35 cellular contexts compared by ENCODE assay signal in genomic region chr6:34179106-34179720, GRCh38. TPM values are rescaled to one million over a fixed set of nuclear protein-coding genes. Genes with fewer than 3 reads are reported as not detected.
A peak's percentile ranks its signal among the peaks of the same experiment; 100 is the strongest.
DNase-seq lines count a peak whose midpoint lies in the region; ATAC-seq and TF ChIP-seq lines count a peak whose summit lies in the region.
"Had no signal": no experiment of that assay in that cellular context is flagged by ENCODE, and none has a peak within 500 bp of the region (broad histone marks: within the 10 kb centered on the region; RNA-seq: fewer than 3 reads in every experiment).

No MANE protein-coding gene starts in this region.

- no peaks in the 10 kb centered on the region for H3K79me2 ChIP-seq in osteoblast (ENCODE audit: insufficient read depth, low read length)

- H3K36me3 ChIP-seq in HEK293 (ENCODE audit: control insufficient read depth in 2 of 2, insufficient read depth in 1 of 2, low read length in 2 of 2) (no peaks in the 10 kb centered on the region), endodermal cell (ENCODE audit: control insufficient read depth, insufficient read depth, low read length) (no peaks in the 10 kb centered on the region), osteoblast (ENCODE audit: insufficient read depth, low read length) (no peaks in the 10 kb centered on the region)
- H3K36me3 ChIP-seq: BLaER1 treated with 17β-estradiol and CSF1 and Interleukin-3, amounts not matched to agents 10 nM and 100 nM; brain microvascular endothelial cell had no signal

- no peaks in the 10 kb centered on the region for H3K27me3 ChIP-seq in endodermal cell (ENCODE audit: control insufficient read depth, insufficient read depth, low read length, poor library complexity, severe bottlenecking)
- no peaks in the 10 kb centered on the region for H3K27me3 ChIP-seq in osteoblast (ENCODE audit: insufficient read depth, low read length)
- H3K27me3 ChIP-seq in foreskin keratinocyte: no peaks in the 10 kb centered on the region
- H3K27me3 ChIP-seq: BLaER1 treated with 17β-estradiol and CSF1 and Interleukin-3, amounts not matched to agents 10 nM and 100 nM; brain microvascular endothelial cell had no signal

- no peak overlapping the region for H3K4me3 Mint-ChIP-seq in endodermal cell
- H3K4me3 Mint-ChIP-seq in endothelial cell (ENCODE audit: unreplicated experiment): no peak overlapping the region
- H3K4me3 Mint-ChIP-seq: activated CD4-positive, alpha-beta memory T cell treated with anti-CD3 and anti-CD28 coated beads for 36 hours; naive B cell; stimulated activated effector memory CD8-positive, alpha-beta T cell treated with anti-CD3 and anti-CD28 coated beads, Interleukin-12 subunit alpha, Interleukin-12 subunit beta, amount 100 ng/mL, for 72 hours; T-helper 1 cell treated with Interleukin-12 subunit alpha and Interleukin-12 subunit beta and Interleukin-4 antibody, amounts not matched to agents 30 μg/mL and 1 μg/mL, for 36 hours had no signal

- 83 to 93% methylated on average over 8 to 12 of the region's 12 CpGs for WGBS in endodermal cell (ENCODE audit: insufficient coverage in 1 of 2, insufficient read length in 1 of 2), 2 experiments

- no peak for ATAC-seq in HG02678 (IDR thresholded peaks at IDR 0.05; ENCODE audit: unreplicated experiment)
- no peak for ATAC-seq in GM18505 (IDR thresholded peaks at IDR 0.05; ENCODE audit: unreplicated experiment)
- ATAC-seq in foreskin keratinocyte: no peak
- ATAC-seq: activated naive CD4-positive, alpha-beta T cell treated with anti-CD3 and anti-CD28 coated beads, Interleukin-2, amount 50 U/mL, for 72 hours; HCT116; left ventricle myocardium superior; psoas muscle; stimulated activated effector memory CD8-positive, alpha-beta T cell treated with anti-CD3 and anti-CD28 coated beads, Interleukin-12 subunit alpha, Interleukin-12 subunit beta, amount 100 ng/mL, for 72 hours had no signal

- no peak overlapping the region for H3K4me2 ChIP-seq in osteoblast (ENCODE audit: insufficient read depth, low read length)
- H3K4me2 ChIP-seq: BLaER1 treated with 17β-estradiol and CSF1 and Interleukin-3, amounts not matched to agents 10 nM and 100 nM had no signal

- H3K9ac ChIP-seq in endodermal cell (ENCODE audit: extremely low read depth, low read length, poor library complexity, severe bottlenecking): no peak overlapping the region
- H3K9ac ChIP-seq: BLaER1 treated with 17β-estradiol and CSF1 and Interleukin-3, amounts not matched to agents 10 nM and 100 nM had no signal

- H3K4me3 ChIP-seq in HEK293 (ENCODE audit: low read depth, low read length): no peak overlapping the region
- H3K4me3 ChIP-seq in endodermal cell (ENCODE audit: low read length): no peak overlapping the region
- no peak overlapping the region for H3K4me3 ChIP-seq in osteoblast (ENCODE audit: insufficient read depth, low read length)
- H3K4me3 ChIP-seq: BLaER1 treated with 17β-estradiol and CSF1 and Interleukin-3, amounts not matched to agents 10 nM and 100 nM; psoas muscle had no signal

- H3K27me3 Mint-ChIP-seq in endodermal cell (ENCODE audit: insufficient read depth): no peaks in the 10 kb centered on the region
- peaks cover 3% of the 10 kb centered on the region for H3K27me3 Mint-ChIP-seq in endothelial cell (ENCODE audit: unreplicated experiment)
- H3K27me3 Mint-ChIP-seq: activated CD4-positive, alpha-beta memory T cell treated with anti-CD3 and anti-CD28 coated beads for 36 hours; naive B cell had no signal

- no peaks in the 10 kb centered on the region for H3K9me3 ChIP-seq in HEK293 (ENCODE audit: control insufficient read depth, insufficient read depth, low read depth, low read length)
- H3K9me3 ChIP-seq in endodermal cell (ENCODE audit: control insufficient read depth, low read length): no peaks in the 10 kb centered on the region
- H3K9me3 ChIP-seq in osteoblast (ENCODE audit: low read depth, low read length): peaks cover 2% of the 10 kb centered on the region
- H3K9me3 ChIP-seq: Caco-2 had no signal

- no peaks in the 10 kb centered on the region for H3K4me1 ChIP-seq in HEK293 (ENCODE audit: control insufficient read depth, insufficient read depth, low read length)
- H3K4me1 ChIP-seq in endodermal cell (ENCODE audit: control insufficient read depth, insufficient read depth, low read length): no peaks in the 10 kb centered on the region
- H3K4me1 ChIP-seq in osteoblast (ENCODE audit: insufficient read depth, low read length): no peaks in the 10 kb centered on the region
- no peaks in the 10 kb centered on the region for H3K4me1 ChIP-seq in foreskin keratinocyte
- H3K4me1 ChIP-seq: Caco-2, psoas muscle had no signal

- H3K27ac Mint-ChIP-seq in endodermal cell (no peak overlapping the region), endothelial cell (ENCODE audit: unreplicated experiment) (no peak overlapping the region)
- H3K27ac Mint-ChIP-seq: activated CD4-positive, alpha-beta memory T cell treated with anti-CD3 and anti-CD28 coated beads for 36 hours; activated naive CD4-positive, alpha-beta T cell treated with anti-CD3 and anti-CD28 coated beads, Interleukin-2, amount 50 U/mL, for 72 hours; activated T-helper 2 cell treated with anti-CD3 and anti-CD28 coated beads, Interferon-gamma antibody, Interleukin-2, Interleukin-4, amounts not matched to agents 10 μg/mL and 5 μg/mL and 100 μg/mL, durations not matched to agents 14 hours and 24 hours and 36 hours; stimulated activated effector memory CD8-positive, alpha-beta T cell treated with anti-CD3 and anti-CD28 coated beads, Interleukin-12 subunit alpha, Interleukin-12 subunit beta, amount 100 ng/mL, for 72 hours; T-helper 1 cell treated with Interleukin-12 subunit alpha and Interleukin-12 subunit beta and Interleukin-4 antibody, amounts not matched to agents 30 μg/mL and 1 μg/mL, for 36 hours had no signal

- no peak for TF ChIP-seq POLR2A in GM18505 (IDR thresholded peaks at IDR 0.05; ENCODE audit: borderline replicate concordance, extremely low read depth, insufficient read depth, insufficient read length)

- TF ChIP-seq CTCF in HEK293 (tag by site-specific recombination; IDR thresholded peaks at IDR 0.05): no peak
- no peak for TF ChIP-seq CTCF in endodermal cell (conservative IDR thresholded peaks at IDR 0.05)
- TF ChIP-seq CTCF in osteoblast (IDR thresholded peaks at IDR 0.05; ENCODE audit: extremely low read depth, low read depth, low read length): no peak
- no peak for TF ChIP-seq CTCF in endothelial cell (IDR thresholded peaks at IDR 0.05; ENCODE audit: unreplicated experiment)
- TF ChIP-seq CTCF in foreskin keratinocyte (conservative IDR thresholded peaks at IDR 0.05): no peak

- H3K4me1 Mint-ChIP-seq in endodermal cell: no peaks in the 10 kb centered on the region
- H3K4me1 Mint-ChIP-seq in endothelial cell (ENCODE audit: unreplicated experiment): no peaks in the 10 kb centered on the region

- DNase-seq in GM03348 (ENCODE audit: low spot score) (peak; percentile 2), endodermal cell (peak; percentile 57), osteoblast (ENCODE audit: insufficient read length, low spot score, missing footprints) (peak; percentile 30), endothelial cell (ENCODE audit: low spot score) (no peak), foreskin keratinocyte (no peak)
- DNase-seq: activated CD4-positive, alpha-beta memory T cell treated with anti-CD3 and anti-CD28 coated beads for 36 hours; activated CD4-positive, alpha-beta T cell treated with anti-CD3 and anti-CD28 coated beads for 1 hour; activated CD8-positive, alpha-beta memory T cell treated with anti-CD3 and anti-CD28 coated beads, Interleukin-2, amount 50 U/mL, for 4 hours; amygdala; brain microvascular endothelial cell; Caco-2; DMS79; GDM1; IMR-90; left ventricle myocardium superior; midbrain; naive B cell; NCI-H1436 treated with DMSO at 0.1 percent for 48 hours; NCI-H2107; NCI-H446; NCI-H774; nucleus accumbens; psoas muscle; stimulated activated CD4-positive, alpha-beta T cell treated with anti-CD3 and anti-CD28 coated beads, Interleukin-4, amount 100 ng/mL, for 4 hours had no signal

- H3K9me3 Mint-ChIP-seq in endodermal cell (peaks cover 3% of the 10 kb centered on the region), endothelial cell (ENCODE audit: unreplicated experiment) (no peaks in the 10 kb centered on the region)

- H3K27ac ChIP-seq in HEK293 (ENCODE audit: extremely low read depth, low read depth, low read length) (no peak overlapping the region), endodermal cell (ENCODE audit: low read depth, low read length) (no peak overlapping the region), osteoblast (ENCODE audit: low read depth, low read length) (no peak overlapping the region), foreskin keratinocyte (no peak overlapping the region)
- H3K27ac ChIP-seq: BLaER1 treated with 17β-estradiol and CSF1 and Interleukin-3, amounts not matched to agents 10 nM and 100 nM; brain microvascular endothelial cell; psoas muscle; RWPE1 had no signal

- no peak overlapping the region for H2AFZ ChIP-seq in osteoblast (ENCODE audit: low read length)

- H4K20me1 ChIP-seq in osteoblast (ENCODE audit: insufficient read depth, low read length): no peaks in the 10 kb centered on the region
- H4K20me1 ChIP-seq: BLaER1 treated with 17β-estradiol and CSF1 and Interleukin-3, amounts not matched to agents 10 nM and 100 nM had no signal

- POLR2A ChIA-PET in HEK293 (lab: Yijun Ruan, JAX): no interaction called here

- CTCF ChIA-PET in HEK293 (lab: Yijun Ruan, JAX): no interaction called here

- H3K36me3 Mint-ChIP-seq in endodermal cell (ENCODE audit: low read depth) (no peaks in the 10 kb centered on the region), endothelial cell (ENCODE audit: low read depth, unreplicated experiment) (no peaks in the 10 kb centered on the region)

TF ChIP-seq in HEK293, 187 proteins besides CTCF, POLR2A, EP300 and RAD21 (continues in another document):
- TF ChIP-seq ZNF174 (tag by site-specific recombination; IDR thresholded peaks at IDR 0.05): no peak

RNA-seq across cellular contexts. Expression of gene GRM4, which starts 33.3 kb away (rescaled TPM):
- 1 to 10 TPM; 3.1 to 9.1 TPM for total RNA-seq in endodermal cell
- 1.4 TPM for polyA plus RNA-seq in endodermal cell (2013, experiment 1 of 2)
- polyA plus RNA-seq in endodermal cell (2013, experiment 2 of 2): 0.99 TPM
- total RNA-seq in osteoblast: 0.36 TPM in 1 of 2 replicates, not detected in the other
- 2.6 TPM for total RNA-seq in endothelial cell (ENCODE audit: unreplicated experiment)
- total RNA-seq in foreskin keratinocyte: 0.04 and 0.07 TPM in 2 replicates
- 0.03 TPM in 1 of 2 replicates, not detected in the other for polyA plus RNA-seq in foreskin keratinocyte
- total RNA-seq: activated T-helper 2 cell treated with anti-CD3 and anti-CD28 coated beads, Interferon-gamma antibody, Interleukin-2, Interleukin-4, amounts not matched to agents 10 μg/mL and 5 μg/mL and 100 μg/mL, durations not matched to agents 14 hours and 24 hours and 36 hours; endothelial cell of umbilical vein; IMR-90; left ventricle myocardium superior had no signal

RNA-seq across cellular contexts. Expression of gene HMGA1, which starts 57.5 kb away (rescaled TPM):
- total RNA-seq in endodermal cell (1,000 to 10,000 TPM; 1,306 to 1,595 TPM), osteoblast (59.4 and 82.8 TPM in 2 replicates), endothelial cell (ENCODE audit: unreplicated experiment) (528 TPM), foreskin keratinocyte (534 and 554 TPM in 2 replicates)
- polyA plus RNA-seq in endodermal cell (2013, experiment 1 of 2): 1,230 TPM
- 1,159 TPM for polyA plus RNA-seq in endodermal cell (2013, experiment 2 of 2)
- 907 and 927 TPM in 2 replicates for polyA plus RNA-seq in foreskin keratinocyte

Comparison
In these comparisons a context has a peak if more than half of its experiments do, and no peak if none do; other contexts are left out.
1. DNase-seq: peak in GM03348 (single experiment), endodermal cell (single experiment) and osteoblast (single experiment); none in endothelial cell (single experiment) and foreskin keratinocyte (0 of 2).